Comparison of ENCODE assay signal across 15 cellular contexts in the genomic region with DNA sequence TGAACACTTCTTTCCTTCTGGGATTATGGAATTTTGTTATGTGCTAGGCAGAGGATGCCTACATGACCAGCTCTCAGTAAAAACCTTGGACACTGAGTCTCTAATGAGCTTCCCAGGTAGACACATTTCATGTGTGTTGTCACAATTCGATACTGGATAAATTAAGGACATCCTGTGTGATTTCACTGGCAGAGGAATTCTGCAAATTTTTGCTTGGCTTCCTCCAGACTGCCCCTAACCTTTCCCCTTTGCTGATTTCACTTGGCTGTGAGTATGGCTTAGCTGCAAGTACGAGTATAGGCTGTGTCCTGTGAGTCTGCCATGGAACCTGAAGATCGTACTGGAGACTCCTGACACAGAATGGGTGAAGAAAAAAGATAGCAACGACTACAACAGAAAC. TPM values are rescaled to one million over a fixed set of nuclear protein-coding genes. Genes with fewer than 3 reads are reported as not detected.
A peak's percentile ranks its signal among the peaks of the same experiment; 100 is the strongest.
DNase-seq lines count a peak whose midpoint lies in the region; FAIRE-seq and TF ChIP-seq lines count a peak whose summit lies in the region.
"Had no signal": no experiment of that assay in that cellular context is flagged by ENCODE, and none has a peak within 500 bp of the region (broad histone marks: within the 10 kb centered on the region; RNA-seq: fewer than 3 reads in every experiment).

No MANE protein-coding gene starts in this region.

- FAIRE-seq in GM18507 (lab: Jason Lieb, UNC) (peak; percentile 35), H54 (lab: Jason Lieb, UNC) (peak; percentile 38)
- FAIRE-seq: G401.6 had no signal

- intact Hi-C loops in activated T-helper 2 cell treated with anti-CD3 and anti-CD28 coated beads, Interferon-gamma antibody, Interleukin-2, Interleukin-4, amounts not matched to agents 10 μg/mL and 5 μg/mL and 100 μg/mL, durations not matched to agents 14 hours and 24 hours and 36 hours (cut with micrococcal nuclease): no loop called here

- peaks cover 22% of the 10 kb centered on the region for H3K36me3 Mint-ChIP-seq in activated T-helper 2 cell treated with anti-CD3 and anti-CD28 coated beads, Interferon-gamma antibody, Interleukin-2, Interleukin-4, amounts not matched to agents 10 μg/mL and 5 μg/mL and 100 μg/mL, durations not matched to agents 14 hours and 24 hours and 36 hours (ENCODE audit: low read depth)

- no peak overlapping the region for H3K27ac Mint-ChIP-seq in activated T-helper 2 cell treated with anti-CD3 and anti-CD28 coated beads, Interferon-gamma antibody, Interleukin-2, Interleukin-4, amounts not matched to agents 10 μg/mL and 5 μg/mL and 100 μg/mL, durations not matched to agents 14 hours and 24 hours and 36 hours
- H3K27ac Mint-ChIP-seq: B cell; CD8-positive, alpha-beta T cell; GM23338 had no signal

- H3K4me3 Mint-ChIP-seq in activated T-helper 2 cell treated with anti-CD3 and anti-CD28 coated beads, Interferon-gamma antibody, Interleukin-2, Interleukin-4, amounts not matched to agents 10 μg/mL and 5 μg/mL and 100 μg/mL, durations not matched to agents 14 hours and 24 hours and 36 hours (ENCODE audit: low read depth): no peak overlapping the region
- H3K4me3 Mint-ChIP-seq: B cell; CD8-positive, alpha-beta T cell; GM23338 had no signal

- DNase-seq in GM18507 (ENCODE audit: extremely low spot score, insufficient read length, low read depth) (no peak), H54 (ENCODE audit: insufficient read length, low spot score) (no peak), dermis blood vessel endothelial cell (peak; percentile 49), lung microvascular endothelial cell (ENCODE audit: low read depth in 2 of 2) (peak; percentile 31 to 46), putamen (ENCODE audit: low spot score) (no peak), GM10266 (ENCODE audit: extremely low spot score) (no peak), NCI-H2196 (lab: John Stamatoyannopoulos, UW; ENCODE audit: unreplicated experiment) (no peak)
- no peak for DNase-seq in activated T-helper 2 cell treated with anti-CD3 and anti-CD28 coated beads, Interferon-gamma antibody, Interleukin-2, Interleukin-4, amounts not matched to agents 10 μg/mL and 5 μg/mL and 100 μg/mL, durations not matched to agents 14 hours and 24 hours and 36 hours (ENCODE audit: low spot score)
- DNase-seq: Calu3; CD8-positive, alpha-beta T cell; H7; KG1 had no signal

- H3K27me3 Mint-ChIP-seq in activated T-helper 2 cell treated with anti-CD3 and anti-CD28 coated beads, Interferon-gamma antibody, Interleukin-2, Interleukin-4, amounts not matched to agents 10 μg/mL and 5 μg/mL and 100 μg/mL, durations not matched to agents 14 hours and 24 hours and 36 hours (ENCODE audit: low read depth): no peaks in the 10 kb centered on the region
- H3K27me3 Mint-ChIP-seq: B cell had no signal

- TF ChIP-seq CTCF in GM10266 (IDR thresholded peaks at IDR 0.05; ENCODE audit: control insufficient read depth, insufficient read depth, low read depth, missing control alignments): no peak

- no peaks in the 10 kb centered on the region for H3K9me3 Mint-ChIP-seq in activated T-helper 2 cell treated with anti-CD3 and anti-CD28 coated beads, Interferon-gamma antibody, Interleukin-2, Interleukin-4, amounts not matched to agents 10 μg/mL and 5 μg/mL and 100 μg/mL, durations not matched to agents 14 hours and 24 hours and 36 hours
- H3K9me3 Mint-ChIP-seq: CD8-positive, alpha-beta T cell had no signal

- peaks cover 2% of the 10 kb centered on the region for H3K4me1 Mint-ChIP-seq in activated T-helper 2 cell treated with anti-CD3 and anti-CD28 coated beads, Interferon-gamma antibody, Interleukin-2, Interleukin-4, amounts not matched to agents 10 μg/mL and 5 μg/mL and 100 μg/mL, durations not matched to agents 14 hours and 24 hours and 36 hours (ENCODE audit: low read depth)

- TF ChIP-seq POLR2A in H54 (IDR thresholded peaks at IDR 0.05; ENCODE audit: low read depth, low read length): no peak

RNA-seq across cellular contexts. Expression of gene MRPS27, which starts 47.6 kb away (rescaled TPM):
- total RNA-seq in dermis blood vessel endothelial cell (75.6 and 91.2 TPM in 2 replicates), lung microvascular endothelial cell (45.4 and 60.4 TPM in 2 replicates)
- 96.8 and 98.4 TPM in 2 replicates for total RNA-seq in activated T-helper 2 cell treated with anti-CD3 and anti-CD28 coated beads, Interferon-gamma antibody, Interleukin-2, Interleukin-4, amounts not matched to agents 10 μg/mL and 5 μg/mL and 100 μg/mL, durations not matched to agents 14 hours and 24 hours and 36 hours

RNA-seq across cellular contexts. Expression of gene PTCD2, which starts 47.8 kb away (rescaled TPM):
- total RNA-seq in dermis blood vessel endothelial cell (3.9 and 6.0 TPM in 2 replicates), lung microvascular endothelial cell (1.7 and 2.2 TPM in 2 replicates)
- total RNA-seq in activated T-helper 2 cell treated with anti-CD3 and anti-CD28 coated beads, Interferon-gamma antibody, Interleukin-2, Interleukin-4, amounts not matched to agents 10 μg/mL and 5 μg/mL and 100 μg/mL, durations not matched to agents 14 hours and 24 hours and 36 hours: 14.7 and 16.8 TPM in 2 replicates

Comparison
In these comparisons a context has a peak if more than half of its experiments do, and no peak if none do; other contexts are left out.
1. DNase-seq: peak in dermis blood vessel endothelial cell (single experiment) and lung microvascular endothelial cell (2 of 2); none in GM18507 (single experiment), H54 (single experiment), activated T-helper 2 cell treated with anti-CD3 and anti-CD28 coated beads, Interferon-gamma antibody, Interleukin-2, Interleukin-4, amounts not matched to agents 10 μg/mL and 5 μg/mL and 100 μg/mL, durations not matched to agents 14 hours and 24 hours and 36 hours (single experiment), putamen (single experiment), GM10266 (single experiment) and NCI-H2196 (single experiment).